In genomic region chrX:133323450-133323849, GRCh38 we compare ENCODE assay signal across 19 cellular contexts.
DNase-seq lines count a peak whose midpoint lies in the region; ATAC-seq and TF ChIP-seq lines count a peak whose summit lies in the region.
"Had no signal": no experiment of that assay in that cellular context is flagged by ENCODE, and none has a peak within 500 bp of the region (broad histone marks: within the 10 kb centered on the region; RNA-seq: fewer than 3 reads in every experiment).

No MANE protein-coding gene starts in this region.

- no peak for DNase-seq in WTC11 (ENCODE audit: low spot score)
- no peak for DNase-seq in mucosa of descending colon
- no peak for DNase-seq in cerebellar nuclear complex (lab: John Stamatoyannopoulos, UW)
- DNase-seq in cerebellum (ENCODE audit: low spot score), result no peak
- DNase-seq in CD8-positive, alpha-beta memory T cell, result no peak
- DNase-seq: activated CD4-positive, alpha-beta T cell treated with anti-CD3 and anti-CD28 coated beads for 1 hour; effector CD4-positive, alpha-beta T cell; foreskin keratinocyte; Kasumi-1; midbrain; NCI-H1930; NCI-H69; pancreas; spleen had no signal

- H3K36me3 ChIP-seq in mucosa of descending colon (ENCODE audit: low read depth), result no peaks in the 10 kb centered on the region
- no peaks in the 10 kb centered on the region for H3K36me3 ChIP-seq in CD8-positive, alpha-beta memory T cell (ENCODE audit: insufficient read depth, low read length)
- H3K36me3 ChIP-seq: breast epithelium, pancreas, spleen had no signal

- no peaks in the 10 kb centered on the region for H3K27me3 ChIP-seq in CD8-positive, alpha-beta memory T cell (ENCODE audit: insufficient read depth, low read length, poor library complexity, severe bottlenecking)
- H3K27me3 ChIP-seq: foreskin keratinocyte, pancreas had no signal

- POLR2A ChIA-PET in WTC11 (lab: Charles Lee), result no interaction called here
- POLR2A ChIA-PET in CD8-positive, alpha-beta memory T cell (lab: Charles Lee), result no interaction called here

- no peaks in the 10 kb centered on the region for H3K9me3 Mint-ChIP-seq in WTC11
- peaks cover 0 to 2% (median 0%) of the 10 kb centered on the region in 5 donors for H3K9me3 Mint-ChIP-seq in CD8-positive, alpha-beta memory T cell
- H3K9me3 Mint-ChIP-seq: activated naive CD4-positive, alpha-beta T cell treated with anti-CD3 and anti-CD28 coated beads, Interleukin-2, amount 50 U/mL, for 24 hours; stimulated activated naive CD8-positive, alpha-beta T cell treated with anti-CD3 and anti-CD28 coated beads, Interleukin-15, Interleukin-2, amounts not matched to agents 100 ng/mL and 50 ng/mL, for 24 hours had no signal

- peak; percentile 56 for ATAC-seq in GM18520 (IDR thresholded peaks at IDR 0.05; ENCODE audit: unreplicated experiment)
- ATAC-seq in HG02759 (IDR thresholded peaks at IDR 0.05; ENCODE audit: unreplicated experiment), result peak; percentile 48
- ATAC-seq in WTC11, result no peak
- ATAC-seq in mucosa of descending colon, result peak; percentile 79
- ATAC-seq: foreskin keratinocyte had no signal

- H3K36me3 Mint-ChIP-seq in WTC11, result peaks cover 23% of the 10 kb centered on the region
- no peaks in the 10 kb centered on the region for H3K36me3 Mint-ChIP-seq in CD8-positive, alpha-beta memory T cell
- H3K36me3 Mint-ChIP-seq: activated naive CD4-positive, alpha-beta T cell treated with anti-CD3 and anti-CD28 coated beads, Interleukin-2, amount 50 U/mL, for 24 hours had no signal

- TF ChIP-seq CTCF in WTC11 (IDR thresholded peaks at IDR 0.05) (no peak), mucosa of descending colon (IDR thresholded peaks at IDR 0.05) (no peak)

- no peaks in the 10 kb centered on the region for H3K27me3 Mint-ChIP-seq in WTC11 (ENCODE audit: low read depth)
- H3K27me3 Mint-ChIP-seq in CD8-positive, alpha-beta memory T cell, result peaks cover 0 to 2% of the 10 kb centered on the region in 2 donors
- H3K27me3 Mint-ChIP-seq: activated naive CD4-positive, alpha-beta T cell treated with anti-CD3 and anti-CD28 coated beads, Interleukin-2, amount 50 U/mL, for 24 hours; stimulated activated naive CD8-positive, alpha-beta T cell treated with anti-CD3 and anti-CD28 coated beads, Interleukin-15, Interleukin-2, amounts not matched to agents 100 ng/mL and 50 ng/mL, for 24 hours had no signal

- peaks cover 32% of the 10 kb centered on the region for H3K4me1 Mint-ChIP-seq in WTC11
- no peaks in the 10 kb centered on the region for H3K4me1 Mint-ChIP-seq in CD8-positive, alpha-beta memory T cell
- H3K4me1 Mint-ChIP-seq: activated naive CD4-positive, alpha-beta T cell treated with anti-CD3 and anti-CD28 coated beads, Interleukin-2, amount 50 U/mL, for 24 hours had no signal

- no peaks in the 10 kb centered on the region for H3K4me1 ChIP-seq in mucosa of descending colon (ENCODE audit: low read depth)
- no peaks in the 10 kb centered on the region for H3K4me1 ChIP-seq in CD8-positive, alpha-beta memory T cell (ENCODE audit: insufficient read depth, low read length)
- H3K4me1 ChIP-seq: breast epithelium, foreskin keratinocyte, pancreas, spleen had no signal

- intact Hi-C loops in mucosa of descending colon (cut with DNase I, micrococcal nuclease), result no loop called here

- H3K27ac Mint-ChIP-seq in WTC11, result peak overlapping the region; percentile 65
- H3K27ac Mint-ChIP-seq in CD8-positive, alpha-beta memory T cell, result no peak overlapping the region
- H3K27ac Mint-ChIP-seq: activated naive CD4-positive, alpha-beta T cell treated with anti-CD3 and anti-CD28 coated beads, Interleukin-2, amount 50 U/mL, for 24 hours; stimulated activated naive CD8-positive, alpha-beta T cell treated with anti-CD3 and anti-CD28 coated beads, Interleukin-15, Interleukin-2, amounts not matched to agents 100 ng/mL and 50 ng/mL, for 24 hours had no signal

- H3K27ac ChIP-seq in CD8-positive, alpha-beta memory T cell (ENCODE audit: low read depth, low read length), result no peak overlapping the region
- H3K27ac ChIP-seq: breast epithelium, foreskin keratinocyte, pancreas, spleen had no signal

- no peak overlapping the region for H3K4me3 Mint-ChIP-seq in WTC11
- H3K4me3 Mint-ChIP-seq in CD8-positive, alpha-beta memory T cell, result no peak overlapping the region
- H3K4me3 Mint-ChIP-seq: activated naive CD4-positive, alpha-beta T cell treated with anti-CD3 and anti-CD28 coated beads, Interleukin-2, amount 50 U/mL, for 24 hours; stimulated activated naive CD8-positive, alpha-beta T cell treated with anti-CD3 and anti-CD28 coated beads, Interleukin-15, Interleukin-2, amounts not matched to agents 100 ng/mL and 50 ng/mL, for 24 hours had no signal

- CTCF ChIA-PET in WTC11 (lab: Charles Lee), result no interaction called here
- CTCF ChIA-PET in CD8-positive, alpha-beta memory T cell (lab: Charles Lee), result no interaction called here

- H3K9me3 ChIP-seq in mucosa of descending colon, result no peaks in the 10 kb centered on the region
- no peaks in the 10 kb centered on the region for H3K9me3 ChIP-seq in CD8-positive, alpha-beta memory T cell (ENCODE audit: low read length)
- H3K9me3 ChIP-seq: breast epithelium, pancreas, spleen had no signal

- no peak overlapping the region for H3K4me3 ChIP-seq in mucosa of descending colon
- H3K4me3 ChIP-seq in CD8-positive, alpha-beta memory T cell (ENCODE audit: low read length), result no peak overlapping the region
- H3K4me3 ChIP-seq: breast epithelium, pancreas, spleen had no signal

TF ChIP-seq in WTC11, 78 proteins besides CTCF, POLR2A, EP300 and RAD21:
- TF ChIP-seq, protein P1, sequence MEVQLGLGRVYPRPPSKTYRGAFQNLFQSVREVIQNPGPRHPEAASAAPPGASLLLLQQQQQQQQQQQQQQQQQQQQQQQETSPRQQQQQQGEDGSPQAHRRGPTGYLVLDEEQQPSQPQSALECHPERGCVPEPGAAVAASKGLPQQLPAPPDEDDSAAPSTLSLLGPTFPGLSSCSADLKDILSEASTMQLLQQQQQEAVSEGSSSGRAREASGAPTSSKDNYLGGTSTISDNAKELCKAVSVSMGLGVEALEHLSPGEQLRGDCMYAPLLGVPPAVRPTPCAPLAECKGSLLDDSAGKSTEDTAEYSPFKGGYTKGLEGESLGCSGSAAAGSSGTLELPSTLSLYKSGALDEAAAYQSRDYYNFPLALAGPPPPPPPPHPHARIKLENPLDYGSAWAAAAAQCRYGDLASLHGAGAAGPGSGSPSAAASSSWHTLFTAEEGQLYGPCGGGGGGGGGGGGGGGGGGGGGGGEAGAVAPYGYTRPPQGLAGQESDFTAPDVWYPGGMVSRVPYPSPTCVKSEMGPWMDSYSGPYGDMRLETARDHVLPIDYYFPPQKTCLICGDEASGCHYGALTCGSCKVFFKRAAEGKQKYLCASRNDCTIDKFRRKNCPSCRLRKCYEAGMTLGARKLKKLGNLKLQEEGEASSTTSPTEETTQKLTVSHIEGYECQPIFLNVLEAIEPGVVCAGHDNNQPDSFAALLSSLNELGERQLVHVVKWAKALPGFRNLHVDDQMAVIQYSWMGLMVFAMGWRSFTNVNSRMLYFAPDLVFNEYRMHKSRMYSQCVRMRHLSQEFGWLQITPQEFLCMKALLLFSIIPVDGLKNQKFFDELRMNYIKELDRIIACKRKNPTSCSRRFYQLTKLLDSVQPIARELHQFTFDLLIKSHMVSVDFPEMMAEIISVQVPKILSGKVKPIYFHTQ (CRISPR knock-in tag; IDR thresholded peaks at IDR 0.05), result no peak
- TF ChIP-seq USF1 (CRISPR knock-in tag; IDR thresholded peaks at IDR 0.05), result no peak
- TF ChIP-seq ETV6 (CRISPR knock-in tag; IDR thresholded peaks at IDR 0.05), result no peak
- no peak for TF ChIP-seq ZNF281 (CRISPR knock-in tag; IDR thresholded peaks at IDR 0.05)
- TF ChIP-seq ZNF425 (CRISPR knock-in tag; conservative IDR thresholded peaks at IDR 0.05), result no peak
- no peak for TF ChIP-seq ZNF121 (CRISPR knock-in tag; IDR thresholded peaks at IDR 0.05)
- TF ChIP-seq ZNF138 (CRISPR knock-in tag; conservative IDR thresholded peaks at IDR 0.05), result no peak
TF ChIP-seq in WTC11: peak in this region for 0.
